28 cellular contexts compared by ENCODE assay signal in genomic region chr18:66599190-66599589, GRCh38. TPM values are rescaled to one million over a fixed set of nuclear protein-coding genes. Genes with fewer than 3 reads are reported as not detected.
DNase-seq lines count a peak whose midpoint lies in the region; ATAC-seq and TF ChIP-seq lines count a peak whose summit lies in the region.
"Had no signal": no experiment of that assay in that cellular context is flagged by ENCODE, and none has a peak within 500 bp of the region (broad histone marks: within the 10 kb centered on the region; RNA-seq: fewer than 3 reads in every experiment).

No MANE protein-coding gene starts in this region.

- no peak overlapping the region for H3K18ac ChIP-seq in neuronal stem cell (ENCODE audit: low read length)

- H3K4me2 ChIP-seq in PC-3 (ENCODE audit: low read length) (peak overlapping the region; percentile 6; the same call in 1 of the 2 replicates), neuronal stem cell (ENCODE audit: insufficient read depth, low read length, poor library complexity, severe bottlenecking) (no peak overlapping the region)

- ATAC-seq in PC-3 (peak; percentile 100), GM21360 (IDR thresholded peaks at IDR 0.05; ENCODE audit: unreplicated experiment) (no peak), HG03565 (IDR thresholded peaks at IDR 0.05; ENCODE audit: unreplicated experiment) (no peak)
- ATAC-seq: esophagus mucosa; left lung; naive thymus-derived CD8-positive, alpha-beta T cell had no signal

- no peak overlapping the region for H2AK5ac ChIP-seq in neuronal stem cell (ENCODE audit: low read depth, low read length)

- no peak overlapping the region for H4K8ac ChIP-seq in neuronal stem cell (ENCODE audit: low read depth, low read length)

- H3K9me3 ChIP-seq in PC-3 (ENCODE audit: low read length) (no peaks in the 10 kb centered on the region), neuronal stem cell (replicated peaks in 1 of 2; ENCODE audit: control insufficient read depth in 2 of 2, insufficient read depth in 1 of 2, low read depth in 1 of 2, low read length in 2 of 2) (no peaks in the 10 kb centered on the region)
- H3K9me3 ChIP-seq: colonic mucosa, Peyer's patch had no signal

- H3K79me2 ChIP-seq in PC-3 (ENCODE audit: low read length): no peaks in the 10 kb centered on the region

- no peak overlapping the region; the same call in 1 of the 2 replicates for H2AFZ ChIP-seq in PC-3 (ENCODE audit: low read length)
- no peak overlapping the region for H2AFZ ChIP-seq in neuronal stem cell (ENCODE audit: low read length)

- H3K4ac ChIP-seq in neuronal stem cell (ENCODE audit: low read length): no peak overlapping the region

- intact Hi-C loops in PC-3 (cut with micrococcal nuclease): loop anchor here (1.0 to 5.0 kb wide), 2 partner anchors 12 to 37 kb away; no protein-coding TSS in a partner anchor

- H3K79me1 ChIP-seq in neuronal stem cell (ENCODE audit: low read depth, low read length): no peaks in the 10 kb centered on the region

- no peak overlapping the region for H2BK5ac ChIP-seq in neuronal stem cell (ENCODE audit: low read length)

- no peaks in the 10 kb centered on the region for H4K20me1 ChIP-seq in PC-3 (ENCODE audit: low read length)

- H3K27ac ChIP-seq in PC-3 (ENCODE audit: low read length) (no peak overlapping the region; the same call in 1 of the 2 replicates), neuronal stem cell (replicated peaks; ENCODE audit: low read length) (no peak overlapping the region)
- H3K27ac ChIP-seq: C4-2B, colonic mucosa, left lung, Peyer's patch, SK-N-MC had no signal

- H2BK15ac ChIP-seq in neuronal stem cell (ENCODE audit: low read length): no peak overlapping the region

- peak; percentile 44 for DNase-seq in HT-29 (ENCODE audit: low spot score)
- DNase-seq in PC-3: peak; percentile 60
- peak; percentile 3 for DNase-seq in dermis blood vessel endothelial cell
- peak; percentile 37 to 81 for DNase-seq in lung microvascular endothelial cell (ENCODE audit: low read depth in 2 of 2)
- DNase-seq in NK-92 (lab: John Stamatoyannopoulos, UW; ENCODE audit: unreplicated experiment): no peak
- no peak for DNase-seq in neuronal stem cell (ENCODE audit: low spot score)
- DNase-seq: activated CD4-positive, CD25-positive, alpha-beta regulatory T cell; activated naive CD4-positive, alpha-beta T cell treated with anti-CD3 and anti-CD28 coated beads, Interleukin-2, amount 10 ng/mL, durations not matched to agents 7 days and 5 days; colonic mucosa; DMS79 treated with DMSO at 0.1 percent for 48 hours; GF-D8; hippocampal formation; immature natural killer cell; left lung; naive thymus-derived CD8-positive, alpha-beta T cell; NCI-H1092 treated with DMSO at 0.1 percent for 48 hours; NCI-H2029; Peyer's patch; retina; stimulated activated CD4-positive, alpha-beta T cell treated with anti-CD3 and anti-CD28 coated beads, Interleukin-2, amount 100 ng/mL, for 48 hours had no signal

- H3K9ac ChIP-seq in PC-3 (ENCODE audit: low read length) (no peak overlapping the region), neuronal stem cell (ENCODE audit: low read depth, low read length, poor library complexity) (no peak overlapping the region)

- POLR2A ChIA-PET in PC-3 (lab: Charles Lee; ENCODE audit: unreplicated experiment): no interaction called here

- H3K4me3 ChIP-seq in PC-3 (ENCODE audit: low read length) (no peak overlapping the region), neuronal stem cell (ENCODE audit: low read length in 2 of 2) (no peak overlapping the region)
- H3K4me3 ChIP-seq: colonic mucosa, left lung, Peyer's patch, SK-N-MC had no signal

- TF ChIP-seq CTCF in PC-3 (conservative IDR thresholded peaks at IDR 0.05; ENCODE audit: low read depth, low read length): no peak

- no peak overlapping the region for H3K23ac ChIP-seq in neuronal stem cell (ENCODE audit: low read depth, low read length, poor library complexity)

- H3F3A ChIP-seq in PC-3 (ENCODE audit: low read length, unreplicated experiment): no peaks in the 10 kb centered on the region

- H3K36me3 ChIP-seq in PC-3 (ENCODE audit: low read depth, low read length): no peaks in the 10 kb centered on the region
- no peaks in the 10 kb centered on the region for H3K36me3 ChIP-seq in neuronal stem cell (replicated peaks in 1 of 2; ENCODE audit: control insufficient read depth in 2 of 2, insufficient read depth in 2 of 2, low read length in 2 of 2)
- H3K36me3 ChIP-seq: colonic mucosa, left lung, Peyer's patch had no signal

- H3K27me3 ChIP-seq in PC-3 (ENCODE audit: low read length): no peaks in the 10 kb centered on the region
- H3K27me3 ChIP-seq in neuronal stem cell (ENCODE audit: control insufficient read depth in 3 of 3, insufficient read depth in 3 of 3, low read depth in 1 of 3, low read length in 3 of 3): no peaks in the 10 kb centered on the region
- H3K27me3 ChIP-seq: colonic mucosa, left lung, Peyer's patch had no signal

- no CpG with 5 or more reads among the region's 3 CpGs for WGBS in neuronal stem cell (ENCODE audit: extremely low coverage in 2 of 2, insufficient read length in 2 of 2, insufficient replicate concordance in 1 of 2), 2 donors

- H2BK12ac ChIP-seq in neuronal stem cell (ENCODE audit: low read length): no peak overlapping the region

- H3K4me1 ChIP-seq in PC-3 (ENCODE audit: insufficient read depth, low read length) (peaks cover 6% of the 10 kb centered on the region; the same call in 1 of the 2 replicates), neuronal stem cell (ENCODE audit: control insufficient read depth in 2 of 2, insufficient read depth in 1 of 2, low read depth in 1 of 2, low read length in 2 of 2) (no peaks in the 10 kb centered on the region)
- H3K4me1 ChIP-seq: colonic mucosa, left lung, Peyer's patch had no signal

- H3K9me2 ChIP-seq in PC-3 (replicated peaks; ENCODE audit: low read length): no peaks in the 10 kb centered on the region

- no peak overlapping the region for H4K91ac ChIP-seq in neuronal stem cell (ENCODE audit: low read depth, low read length, poor library complexity)

- CTCF ChIA-PET in PC-3 (lab: Charles Lee): no interaction called here

- no peak overlapping the region for H2BK120ac ChIP-seq in neuronal stem cell (ENCODE audit: low read depth, low read length)

- no TSS peak for BruUV-seq in PC-3 (replicated peaks; lab: Mats Ljungman, UMichigan)

- H3K14ac ChIP-seq in neuronal stem cell (ENCODE audit: low read length): no peak overlapping the region

RNA-seq across cellular contexts. Expression of gene CDH19, which starts 4.7 kb away (rescaled TPM):
- total RNA-seq in HT-29 (2014; rRNA removed; shearing (Covaris generic)): not detected in 2 replicates
- total RNA-seq in PC-3 (2014; rRNA removed) (0.11 TPM in 1 of 2 replicates, not detected in the other), dermis blood vessel endothelial cell (not detected in 2 replicates), lung microvascular endothelial cell (under 0.01 TPM in 1 of 2 replicates, not detected in the other)
- not detected for polyA plus RNA-seq in neuronal stem cell (2013, experiment 1 of 2)
- not detected for polyA plus RNA-seq in neuronal stem cell (2013, experiment 2 of 2)
- total RNA-seq: H4; naive thymus-derived CD8-positive, alpha-beta T cell; osteoblast; T-helper 1 cell treated with Interleukin-12 subunit alpha and Interleukin-12 subunit beta and Interleukin-4 antibody, amounts not matched to agents 30 ng/mL and 1 ng/mL, for 36 hours had no signal
- polyA plus RNA-seq: immature natural killer cell; naive thymus-derived CD8-positive, alpha-beta T cell had no signal

Comparison
In these comparisons a context has a peak if more than half of its experiments do, and no peak if none do; other contexts are left out.
1. DNase-seq: peak in HT-29 (single experiment), PC-3 (single experiment), dermis blood vessel endothelial cell (single experiment) and lung microvascular endothelial cell (2 of 2); none in NK-92 (single experiment) and neuronal stem cell (single experiment).